ENCODE assay signal across 2 cellular contexts in the genomic region with DNA sequence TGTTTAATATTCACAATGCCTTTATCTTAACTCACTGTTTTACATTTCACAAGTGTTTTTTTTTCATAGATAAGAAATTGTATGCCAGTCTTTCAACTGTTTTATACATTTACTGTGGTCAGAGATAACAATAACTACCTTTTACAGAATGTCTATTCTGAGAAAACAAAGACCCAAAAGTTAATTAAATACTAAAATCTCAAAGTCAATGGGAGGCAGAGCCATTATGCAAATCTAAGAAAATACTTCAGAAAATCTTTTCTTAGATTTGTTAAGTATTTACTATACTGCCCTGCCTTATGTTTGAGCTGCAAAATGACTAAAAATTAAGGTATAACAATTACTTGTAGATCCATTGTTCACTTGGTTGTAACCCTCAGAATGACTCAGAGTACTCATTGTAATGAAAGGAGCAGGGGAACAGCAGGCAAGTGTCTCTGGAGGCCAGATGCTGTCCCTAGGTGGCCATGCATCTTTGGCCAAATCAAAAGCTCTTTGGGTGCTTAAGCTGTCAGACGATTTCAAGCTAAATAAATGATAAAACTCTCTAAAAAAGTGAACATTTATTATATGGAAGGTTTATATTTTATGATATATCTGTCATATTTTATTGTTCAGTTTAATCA.
TF ChIP-seq lines count a peak whose summit lies in the region.

No MANE protein-coding gene starts in this region.

TF ChIP-seq in HCT116, 20 proteins besides CTCF, POLR2A, EP300 and RAD21:
- TF ChIP-seq POLR2AphosphoS5 (IDR thresholded peaks at IDR 0.05; ENCODE audit: low read depth, low read length): no peak
- TF ChIP-seq CBX3 (IDR thresholded peaks at IDR 0.05; ENCODE audit: low read depth): no peak
- no peak for TF ChIP-seq ELF1 (IDR thresholded peaks at IDR 0.05; ENCODE audit: borderline replicate concordance, low read depth)
- TF ChIP-seq EGR1 (IDR thresholded peaks at IDR 0.05; ENCODE audit: low read depth): no peak

TF ChIP-seq in H1, 55 proteins besides CTCF, POLR2A, EP300 and RAD21:
- TF ChIP-seq FOSL1 (IDR thresholded peaks at IDR 0.05; ENCODE audit: insufficient read depth, low read depth, low read length) (no peak), SIRT6 (IDR thresholded peaks at IDR 0.05; ENCODE audit: low read length) (no peak), JUND (IDR thresholded peaks at IDR 0.05; ENCODE audit: low read length) (0 out of 2 replicates have a peak, but pooled peaks have one; percentile 56)
